Comparison of ENCODE assay signal across 1 cellular context in the genomic region with DNA sequence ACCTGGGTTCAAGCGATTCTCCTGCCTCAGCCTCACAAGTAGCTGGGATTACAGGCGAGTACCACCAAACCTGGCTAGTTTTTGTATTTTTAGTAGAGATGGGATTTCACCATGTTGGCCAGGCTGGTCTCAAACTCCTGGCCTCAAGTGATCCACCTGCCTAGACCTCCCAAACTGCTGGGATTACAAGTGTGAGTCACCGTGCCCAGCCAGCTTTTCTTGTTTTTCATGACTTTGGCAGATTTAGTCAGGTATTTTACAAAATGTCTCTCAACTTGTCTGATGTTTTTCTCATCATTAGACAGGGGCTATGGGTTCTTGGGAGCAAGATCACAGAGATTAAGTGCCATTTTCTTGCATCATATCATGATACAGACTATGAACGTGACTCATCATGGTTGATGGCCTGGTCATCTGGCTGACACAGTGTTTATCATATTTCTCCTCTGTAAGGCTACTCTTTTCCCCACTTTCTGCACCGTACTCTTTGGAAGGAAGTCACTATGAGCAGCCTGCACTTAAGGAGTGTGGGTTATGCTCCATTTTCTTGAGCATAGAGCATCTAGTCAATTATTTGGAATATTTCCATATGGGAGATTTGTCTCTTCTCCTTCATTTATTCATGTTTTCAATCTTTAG.
TF ChIP-seq lines count a peak whose summit lies in the region.

No MANE protein-coding gene starts in this region.

TF ChIP-seq in K562, 482 proteins besides CTCF, POLR2A, EP300 and RAD21 (continued from another document and continues in another):
- TF ChIP-seq, protein P1, sequence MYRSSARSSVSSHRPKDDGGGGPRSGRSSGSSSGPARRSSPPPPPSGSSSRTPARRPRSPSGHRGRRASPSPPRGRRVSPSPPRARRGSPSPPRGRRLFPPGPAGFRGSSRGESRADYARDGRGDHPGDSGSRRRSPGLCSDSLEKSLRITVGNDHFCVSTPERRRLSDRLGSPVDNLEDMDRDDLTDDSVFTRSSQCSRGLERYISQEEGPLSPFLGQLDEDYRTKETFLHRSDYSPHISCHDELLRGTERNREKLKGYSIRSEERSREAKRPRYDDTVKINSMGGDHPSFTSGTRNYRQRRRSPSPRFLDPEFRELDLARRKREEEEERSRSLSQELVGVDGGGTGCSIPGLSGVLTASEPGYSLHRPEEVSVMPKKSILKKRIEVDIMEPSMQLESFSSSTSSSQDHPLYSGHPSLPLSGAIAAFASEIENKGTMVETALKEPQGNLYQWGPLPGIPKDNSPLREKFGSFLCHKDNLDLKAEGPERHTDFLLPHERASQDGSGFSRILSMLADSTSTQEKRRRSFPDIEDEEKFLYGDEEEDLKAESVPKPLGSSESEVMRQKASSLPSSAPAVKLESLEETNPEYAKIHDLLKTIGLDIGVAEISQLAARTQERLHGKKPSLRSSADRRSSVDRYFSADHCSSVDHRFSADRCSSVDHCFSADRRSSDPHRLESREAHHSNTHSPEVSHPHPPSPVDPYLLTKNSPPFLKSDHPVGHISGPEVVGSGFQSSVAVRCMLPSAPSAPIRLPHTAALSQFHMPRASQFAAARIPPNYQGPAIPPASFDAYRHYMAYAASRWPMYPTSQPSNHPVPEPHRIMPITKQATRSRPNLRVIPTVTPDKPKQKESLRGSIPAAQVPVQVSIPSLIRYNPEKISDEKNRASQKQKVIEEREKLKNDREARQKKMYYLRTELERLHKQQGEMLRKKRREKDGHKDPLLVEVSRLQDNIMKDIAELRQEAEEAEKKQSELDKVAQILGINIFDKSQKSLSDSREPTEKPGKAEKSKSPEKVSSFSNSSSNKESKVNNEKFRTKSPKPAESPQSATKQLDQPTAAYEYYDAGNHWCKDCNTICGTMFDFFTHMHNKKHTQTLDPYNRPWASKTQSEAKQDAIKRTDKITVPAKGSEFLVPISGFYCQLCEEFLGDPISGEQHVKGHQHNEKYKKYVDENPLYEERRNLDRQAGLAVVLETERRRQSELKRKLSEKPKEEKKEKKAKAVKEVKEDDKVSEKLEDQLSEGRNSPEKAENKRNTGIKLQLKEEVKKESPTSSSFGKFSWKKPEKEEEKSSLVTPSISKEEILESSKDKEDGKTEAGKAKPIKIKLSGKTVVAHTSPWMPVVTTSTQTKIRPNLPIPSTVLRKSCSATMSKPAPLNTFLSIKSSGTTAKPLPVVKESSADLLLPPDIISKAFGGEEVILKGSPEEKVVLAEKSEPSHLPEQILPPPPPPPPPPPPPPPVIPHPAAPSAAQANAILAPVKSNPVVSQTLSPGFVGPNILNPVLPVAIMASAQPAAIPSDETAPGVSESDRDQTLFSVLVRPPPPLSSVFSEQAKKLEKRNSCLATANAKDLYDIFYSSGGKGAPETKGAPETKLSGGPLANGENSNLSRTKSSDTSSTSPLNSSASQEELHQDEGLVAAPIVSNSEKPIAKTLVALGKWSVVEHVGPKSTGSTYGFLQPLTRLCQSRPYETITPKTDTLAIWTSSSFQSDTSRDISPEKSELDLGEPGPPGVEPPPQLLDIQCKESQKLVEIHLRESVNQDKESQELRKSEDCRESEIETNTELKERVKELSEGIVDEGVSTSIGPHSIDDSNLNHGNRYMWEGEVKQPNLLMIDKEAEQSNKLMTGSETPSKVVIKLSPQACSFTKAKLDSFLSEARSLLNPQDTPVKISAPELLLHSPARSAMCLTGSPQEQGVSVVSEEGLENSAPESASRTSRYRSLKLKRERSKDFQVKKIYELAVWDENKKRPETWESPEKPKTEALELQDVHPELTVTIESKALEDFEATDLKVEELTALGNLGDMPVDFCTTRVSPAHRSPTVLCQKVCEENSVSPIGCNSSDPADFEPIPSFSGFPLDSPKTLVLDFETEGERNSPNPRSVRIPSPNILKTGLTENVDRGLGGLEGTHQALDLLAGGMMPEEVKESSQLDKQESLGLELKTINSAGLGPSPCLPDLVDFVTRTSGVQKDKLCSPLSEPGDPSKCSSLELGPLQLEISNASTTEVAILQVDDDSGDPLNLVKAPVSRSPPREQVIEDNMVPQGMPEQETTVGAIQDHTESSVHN (IDR thresholded peaks at IDR 0.05; ENCODE audit: borderline replicate concordance in 1 of 2, low read depth in 1 of 2), result peak in 1 of 2 experiments; percentile 98; a peak in 2 of 4 replicates
- TF ChIP-seq MED1 (CRISPR knock-in tag; IDR thresholded peaks at IDR 0.05; ENCODE audit: borderline replicate concordance) (no peak), MYC (IDR thresholded peaks at IDR 0.05; ENCODE audit: low read depth, low read length) (peak; percentile 75), MYC (CRISPR knock-in tag; IDR thresholded peaks at IDR 0.05; ENCODE audit: borderline replicate concordance, low read depth) (no peak), MAFG (tag; conservative IDR thresholded peaks at IDR 0.05) (peak; percentile 93), SUPT5H (IDR thresholded peaks at IDR 0.05) (no peak), ZNF780A (CRISPR knock-in tag; IDR thresholded peaks at IDR 0.05) (no peak), TBP (optimal IDR thresholded peaks at IDR 0.05; ENCODE audit: low read depth, low read length) (peak; percentile 35), KLF16 (IDR thresholded peaks at IDR 0.05) (no peak), TOE1 (IDR thresholded peaks at IDR 0.05; ENCODE audit: borderline replicate concordance) (no peak), TOE1 (CRISPR knock-in tag; IDR thresholded peaks at IDR 0.05; ENCODE audit: borderline replicate concordance, low read depth) (no peak), SRF (CRISPR knock-in tag; IDR thresholded peaks at IDR 0.05) (no peak), NR4A1 (CRISPR knock-in tag; IDR thresholded peaks at IDR 0.05) (no peak), NR4A1 (tag; IDR thresholded peaks at IDR 0.05) (peak; percentile 76; the same call in 1 of the 2 replicates), ZNF668 (CRISPR knock-in tag; IDR thresholded peaks at IDR 0.05) (no peak), KDM1A (IDR thresholded peaks at IDR 0.05) (peak in 1 of 2 experiments; percentile 58; a peak in 1 of 4 replicates), NFIC (IDR thresholded peaks at IDR 0.05) (no peak; the same call in 1 of the 2 replicates), ZNF707 (CRISPR knock-in tag; conservative IDR thresholded peaks at IDR 0.05) (no peak)
- TF ChIP-seq, protein P2, sequence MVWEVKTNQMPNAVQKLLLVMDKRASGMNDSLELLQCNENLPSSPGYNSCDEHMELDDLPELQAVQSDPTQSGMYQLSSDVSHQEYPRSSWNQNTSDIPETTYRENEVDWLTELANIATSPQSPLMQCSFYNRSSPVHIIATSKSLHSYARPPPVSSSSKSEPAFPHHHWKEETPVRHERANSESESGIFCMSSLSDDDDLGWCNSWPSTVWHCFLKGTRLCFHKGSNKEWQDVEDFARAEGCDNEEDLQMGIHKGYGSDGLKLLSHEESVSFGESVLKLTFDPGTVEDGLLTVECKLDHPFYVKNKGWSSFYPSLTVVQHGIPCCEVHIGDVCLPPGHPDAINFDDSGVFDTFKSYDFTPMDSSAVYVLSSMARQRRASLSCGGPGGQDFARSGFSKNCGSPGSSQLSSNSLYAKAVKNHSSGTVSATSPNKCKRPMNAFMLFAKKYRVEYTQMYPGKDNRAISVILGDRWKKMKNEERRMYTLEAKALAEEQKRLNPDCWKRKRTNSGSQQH (CRISPR knock-in tag; IDR thresholded peaks at IDR 0.05), result no peak
- TF ChIP-seq, protein P3, sequence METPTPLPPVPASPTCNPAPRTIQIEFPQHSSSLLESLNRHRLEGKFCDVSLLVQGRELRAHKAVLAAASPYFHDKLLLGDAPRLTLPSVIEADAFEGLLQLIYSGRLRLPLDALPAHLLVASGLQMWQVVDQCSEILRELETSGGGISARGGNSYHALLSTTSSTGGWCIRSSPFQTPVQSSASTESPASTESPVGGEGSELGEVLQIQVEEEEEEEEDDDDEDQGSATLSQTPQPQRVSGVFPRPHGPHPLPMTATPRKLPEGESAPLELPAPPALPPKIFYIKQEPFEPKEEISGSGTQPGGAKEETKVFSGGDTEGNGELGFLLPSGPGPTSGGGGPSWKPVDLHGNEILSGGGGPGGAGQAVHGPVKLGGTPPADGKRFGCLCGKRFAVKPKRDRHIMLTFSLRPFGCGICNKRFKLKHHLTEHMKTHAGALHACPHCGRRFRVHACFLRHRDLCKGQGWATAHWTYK (CRISPR knock-in tag; IDR thresholded peaks at IDR 0.05), result no peak
- TF ChIP-seq, protein P4, sequence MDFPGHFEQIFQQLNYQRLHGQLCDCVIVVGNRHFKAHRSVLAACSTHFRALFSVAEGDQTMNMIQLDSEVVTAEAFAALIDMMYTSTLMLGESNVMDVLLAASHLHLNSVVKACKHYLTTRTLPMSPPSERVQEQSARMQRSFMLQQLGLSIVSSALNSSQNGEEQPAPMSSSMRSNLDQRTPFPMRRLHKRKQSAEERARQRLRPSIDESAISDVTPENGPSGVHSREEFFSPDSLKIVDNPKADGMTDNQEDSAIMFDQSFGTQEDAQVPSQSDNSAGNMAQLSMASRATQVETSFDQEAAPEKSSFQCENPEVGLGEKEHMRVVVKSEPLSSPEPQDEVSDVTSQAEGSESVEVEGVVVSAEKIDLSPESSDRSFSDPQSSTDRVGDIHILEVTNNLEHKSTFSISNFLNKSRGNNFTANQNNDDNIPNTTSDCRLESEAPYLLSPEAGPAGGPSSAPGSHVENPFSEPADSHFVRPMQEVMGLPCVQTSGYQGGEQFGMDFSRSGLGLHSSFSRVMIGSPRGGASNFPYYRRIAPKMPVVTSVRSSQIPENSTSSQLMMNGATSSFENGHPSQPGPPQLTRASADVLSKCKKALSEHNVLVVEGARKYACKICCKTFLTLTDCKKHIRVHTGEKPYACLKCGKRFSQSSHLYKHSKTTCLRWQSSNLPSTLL (IDR thresholded peaks at IDR 0.05), result no peak
- TF ChIP-seq, protein P5, sequence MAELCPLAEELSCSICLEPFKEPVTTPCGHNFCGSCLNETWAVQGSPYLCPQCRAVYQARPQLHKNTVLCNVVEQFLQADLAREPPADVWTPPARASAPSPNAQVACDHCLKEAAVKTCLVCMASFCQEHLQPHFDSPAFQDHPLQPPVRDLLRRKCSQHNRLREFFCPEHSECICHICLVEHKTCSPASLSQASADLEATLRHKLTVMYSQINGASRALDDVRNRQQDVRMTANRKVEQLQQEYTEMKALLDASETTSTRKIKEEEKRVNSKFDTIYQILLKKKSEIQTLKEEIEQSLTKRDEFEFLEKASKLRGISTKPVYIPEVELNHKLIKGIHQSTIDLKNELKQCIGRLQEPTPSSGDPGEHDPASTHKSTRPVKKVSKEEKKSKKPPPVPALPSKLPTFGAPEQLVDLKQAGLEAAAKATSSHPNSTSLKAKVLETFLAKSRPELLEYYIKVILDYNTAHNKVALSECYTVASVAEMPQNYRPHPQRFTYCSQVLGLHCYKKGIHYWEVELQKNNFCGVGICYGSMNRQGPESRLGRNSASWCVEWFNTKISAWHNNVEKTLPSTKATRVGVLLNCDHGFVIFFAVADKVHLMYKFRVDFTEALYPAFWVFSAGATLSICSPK (IDR thresholded peaks at IDR 0.05; ENCODE audit: borderline replicate concordance), result no peak
- TF ChIP-seq, protein P6, sequence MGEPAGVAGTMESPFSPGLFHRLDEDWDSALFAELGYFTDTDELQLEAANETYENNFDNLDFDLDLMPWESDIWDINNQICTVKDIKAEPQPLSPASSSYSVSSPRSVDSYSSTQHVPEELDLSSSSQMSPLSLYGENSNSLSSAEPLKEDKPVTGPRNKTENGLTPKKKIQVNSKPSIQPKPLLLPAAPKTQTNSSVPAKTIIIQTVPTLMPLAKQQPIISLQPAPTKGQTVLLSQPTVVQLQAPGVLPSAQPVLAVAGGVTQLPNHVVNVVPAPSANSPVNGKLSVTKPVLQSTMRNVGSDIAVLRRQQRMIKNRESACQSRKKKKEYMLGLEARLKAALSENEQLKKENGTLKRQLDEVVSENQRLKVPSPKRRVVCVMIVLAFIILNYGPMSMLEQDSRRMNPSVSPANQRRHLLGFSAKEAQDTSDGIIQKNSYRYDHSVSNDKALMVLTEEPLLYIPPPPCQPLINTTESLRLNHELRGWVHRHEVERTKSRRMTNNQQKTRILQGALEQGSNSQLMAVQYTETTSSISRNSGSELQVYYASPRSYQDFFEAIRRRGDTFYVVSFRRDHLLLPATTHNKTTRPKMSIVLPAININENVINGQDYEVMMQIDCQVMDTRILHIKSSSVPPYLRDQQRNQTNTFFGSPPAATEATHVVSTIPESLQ (CRISPR knock-in tag; IDR thresholded peaks at IDR 0.05), result no peak
- TF ChIP-seq, protein P7, sequence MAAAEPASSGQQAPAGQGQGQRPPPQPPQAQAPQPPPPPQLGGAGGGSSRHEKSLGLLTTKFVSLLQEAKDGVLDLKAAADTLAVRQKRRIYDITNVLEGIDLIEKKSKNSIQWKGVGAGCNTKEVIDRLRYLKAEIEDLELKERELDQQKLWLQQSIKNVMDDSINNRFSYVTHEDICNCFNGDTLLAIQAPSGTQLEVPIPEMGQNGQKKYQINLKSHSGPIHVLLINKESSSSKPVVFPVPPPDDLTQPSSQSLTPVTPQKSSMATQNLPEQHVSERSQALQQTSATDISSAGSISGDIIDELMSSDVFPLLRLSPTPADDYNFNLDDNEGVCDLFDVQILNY (CRISPR knock-in tag; IDR thresholded peaks at IDR 0.05), result no peak
- TF ChIP-seq, protein P8, sequence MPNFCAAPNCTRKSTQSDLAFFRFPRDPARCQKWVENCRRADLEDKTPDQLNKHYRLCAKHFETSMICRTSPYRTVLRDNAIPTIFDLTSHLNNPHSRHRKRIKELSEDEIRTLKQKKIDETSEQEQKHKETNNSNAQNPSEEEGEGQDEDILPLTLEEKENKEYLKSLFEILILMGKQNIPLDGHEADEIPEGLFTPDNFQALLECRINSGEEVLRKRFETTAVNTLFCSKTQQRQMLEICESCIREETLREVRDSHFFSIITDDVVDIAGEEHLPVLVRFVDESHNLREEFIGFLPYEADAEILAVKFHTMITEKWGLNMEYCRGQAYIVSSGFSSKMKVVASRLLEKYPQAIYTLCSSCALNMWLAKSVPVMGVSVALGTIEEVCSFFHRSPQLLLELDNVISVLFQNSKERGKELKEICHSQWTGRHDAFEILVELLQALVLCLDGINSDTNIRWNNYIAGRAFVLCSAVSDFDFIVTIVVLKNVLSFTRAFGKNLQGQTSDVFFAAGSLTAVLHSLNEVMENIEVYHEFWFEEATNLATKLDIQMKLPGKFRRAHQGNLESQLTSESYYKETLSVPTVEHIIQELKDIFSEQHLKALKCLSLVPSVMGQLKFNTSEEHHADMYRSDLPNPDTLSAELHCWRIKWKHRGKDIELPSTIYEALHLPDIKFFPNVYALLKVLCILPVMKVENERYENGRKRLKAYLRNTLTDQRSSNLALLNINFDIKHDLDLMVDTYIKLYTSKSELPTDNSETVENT (CRISPR knock-in tag; IDR thresholded peaks at IDR 0.05), result no peak
